Comparison of ENCODE assay signal across 19 cellular contexts in genomic region chr14:78227466-78228077, GRCh38. TPM values are rescaled to one million over a fixed set of nuclear protein-coding genes. Genes with fewer than 3 reads are reported as not detected.
A peak's percentile ranks its signal among the peaks of the same experiment; 100 is the strongest.
DNase-seq lines count a peak whose midpoint lies in the region; ATAC-seq and TF ChIP-seq lines count a peak whose summit lies in the region.
"Had no signal": no experiment of that assay in that cellular context is flagged by ENCODE, and none has a peak within 500 bp of the region (broad histone marks: within the 10 kb centered on the region; RNA-seq: fewer than 3 reads in every experiment).

No MANE protein-coding gene starts in this region.

- peaks cover 9% of the 10 kb centered on the region for H3K27me3 Mint-ChIP-seq in activated naive CD8-positive, alpha-beta T cell treated with anti-CD3 and anti-CD28 coated beads for 36 hours
- H3K27me3 Mint-ChIP-seq in effector memory CD8-positive, alpha-beta T cell, result peaks cover 11 to 27% of the 10 kb centered on the region in 2 donors
- H3K27me3 Mint-ChIP-seq: central memory CD8-positive, alpha-beta T cell had no signal

- DNase-seq in EL (peak; percentile 2), WERI-Rb-1 (no peak), left kidney (ENCODE audit: low read depth, low spot score) (peak; percentile 48), 8988T (no peak)
- no peak for DNase-seq in activated naive CD8-positive, alpha-beta T cell treated with anti-CD3 and anti-CD28 coated beads for 36 hours
- DNase-seq in effector memory CD8-positive, alpha-beta T cell, result no peak
- DNase-seq: activated B cell treated with CpG ODN at 0.5 μM for 24 hours; adrenal gland; Karpas-422; naive thymus-derived CD4-positive, alpha-beta T cell; NCI-H2029; psoas muscle; stimulated activated naive CD4-positive, alpha-beta T cell treated with Interleukin-2 at 50 U/mL for 16 hours had no signal

- no peak overlapping the region for H3K27ac ChIP-seq in WERI-Rb-1
- H3K27ac ChIP-seq: adrenal gland, psoas muscle, RWPE1 had no signal

- H3K9me3 ChIP-seq in WERI-Rb-1 (ENCODE audit: severe bottlenecking), result no peaks in the 10 kb centered on the region
- H3K9me3 ChIP-seq: adrenal gland, psoas muscle had no signal

- no peak overlapping the region for H3K4me3 ChIP-seq in WERI-Rb-1 (ENCODE audit: low read depth, low read length)
- H3K4me3 ChIP-seq: adrenal gland, lung, psoas muscle had no signal

- H3K9me3 Mint-ChIP-seq in activated naive CD8-positive, alpha-beta T cell treated with anti-CD3 and anti-CD28 coated beads for 36 hours, result peaks cover 3% of the 10 kb centered on the region
- peaks cover 0 to 2% of the 10 kb centered on the region in 2 donors for H3K9me3 Mint-ChIP-seq in effector memory CD8-positive, alpha-beta T cell
- H3K9me3 Mint-ChIP-seq: type B pancreatic cell had no signal

- H3K36me3 ChIP-seq in WERI-Rb-1, result no peaks in the 10 kb centered on the region
- H3K36me3 ChIP-seq: adrenal gland had no signal

- no peaks in the 10 kb centered on the region for H3K4me1 Mint-ChIP-seq in activated naive CD8-positive, alpha-beta T cell treated with anti-CD3 and anti-CD28 coated beads for 36 hours
- H3K4me1 Mint-ChIP-seq in effector memory CD8-positive, alpha-beta T cell (ENCODE audit: low read depth in 2 of 2), result no peaks in the 10 kb centered on the region
- H3K4me1 Mint-ChIP-seq: activated B cell treated with CpG ODN at 0.5 μM for 24 hours; central memory CD8-positive, alpha-beta T cell; naive thymus-derived CD4-positive, alpha-beta T cell had no signal

- ATAC-seq in effector memory CD8-positive, alpha-beta T cell (replicated peaks), result no peak
- ATAC-seq: naive thymus-derived CD4-positive, alpha-beta T cell; psoas muscle had no signal

- no peaks in the 10 kb centered on the region for H3K36me3 Mint-ChIP-seq in activated naive CD8-positive, alpha-beta T cell treated with anti-CD3 and anti-CD28 coated beads for 36 hours
- H3K36me3 Mint-ChIP-seq in effector memory CD8-positive, alpha-beta T cell (ENCODE audit: insufficient read depth), result no peaks in the 10 kb centered on the region
- H3K36me3 Mint-ChIP-seq: type B pancreatic cell had no signal

- H3K27ac Mint-ChIP-seq in activated naive CD8-positive, alpha-beta T cell treated with anti-CD3 and anti-CD28 coated beads for 36 hours, result no peak overlapping the region
- H3K27ac Mint-ChIP-seq in effector memory CD8-positive, alpha-beta T cell, result no peak overlapping the region
- H3K27ac Mint-ChIP-seq: activated B cell treated with CpG ODN at 0.5 μM for 24 hours; activated T-helper 2 cell treated with anti-CD3 and anti-CD28 coated beads, Interferon-gamma antibody, Interleukin-2, Interleukin-4, amounts not matched to agents 10 μg/mL and 5 μg/mL and 100 μg/mL, durations not matched to agents 14 hours and 24 hours and 36 hours; naive thymus-derived CD4-positive, alpha-beta T cell; type B pancreatic cell had no signal

- H3K27me3 ChIP-seq in WERI-Rb-1 (ENCODE audit: insufficient read depth, low read depth, severe bottlenecking), result no peaks in the 10 kb centered on the region
- H3K27me3 ChIP-seq: adrenal gland had no signal

- no peak overlapping the region for H3K4me3 Mint-ChIP-seq in activated naive CD8-positive, alpha-beta T cell treated with anti-CD3 and anti-CD28 coated beads for 36 hours
- no peak overlapping the region for H3K4me3 Mint-ChIP-seq in effector memory CD8-positive, alpha-beta T cell
- H3K4me3 Mint-ChIP-seq: activated B cell treated with CpG ODN at 0.5 μM for 24 hours; central memory CD8-positive, alpha-beta T cell; naive thymus-derived CD4-positive, alpha-beta T cell; type B pancreatic cell had no signal

- TF ChIP-seq CTCF in LNCAP (IDR thresholded peaks at IDR 0.05), result peak; percentile 31; the same call in 1 of the 2 replicates
- peak; percentile 18; the same call in 1 of the 2 replicates for TF ChIP-seq CTCF in WERI-Rb-1 (IDR thresholded peaks at IDR 0.05; ENCODE audit: low read depth, low read length)

RNA-seq across cellular contexts. Expression of gene NRXN3, which starts 57.4 kb away (rescaled TPM):
- not detected for total RNA-seq in activated naive CD8-positive, alpha-beta T cell treated with anti-CD3 and anti-CD28 coated beads for 36 hours
- total RNA-seq: activated B cell treated with CpG ODN at 0.5 μM for 24 hours; activated T-helper 2 cell treated with anti-CD3 and anti-CD28 coated beads, Interferon-gamma antibody, Interleukin-2, Interleukin-4, amounts not matched to agents 10 μg/mL and 5 μg/mL and 100 μg/mL, durations not matched to agents 14 hours and 24 hours and 36 hours; naive thymus-derived CD4-positive, alpha-beta T cell had no signal

Comparison
In these comparisons a context has a peak if more than half of its experiments do, and no peak if none do; other contexts are left out.
1. DNase-seq: peak in EL (single experiment) and left kidney (single experiment); none in WERI-Rb-1 (single experiment), activated naive CD8-positive, alpha-beta T cell treated with anti-CD3 and anti-CD28 coated beads for 36 hours (single experiment), 8988T (single experiment) and effector memory CD8-positive, alpha-beta T cell (0 of 3).